ENCODE assay signal across 8 cellular contexts in the genomic region with DNA sequence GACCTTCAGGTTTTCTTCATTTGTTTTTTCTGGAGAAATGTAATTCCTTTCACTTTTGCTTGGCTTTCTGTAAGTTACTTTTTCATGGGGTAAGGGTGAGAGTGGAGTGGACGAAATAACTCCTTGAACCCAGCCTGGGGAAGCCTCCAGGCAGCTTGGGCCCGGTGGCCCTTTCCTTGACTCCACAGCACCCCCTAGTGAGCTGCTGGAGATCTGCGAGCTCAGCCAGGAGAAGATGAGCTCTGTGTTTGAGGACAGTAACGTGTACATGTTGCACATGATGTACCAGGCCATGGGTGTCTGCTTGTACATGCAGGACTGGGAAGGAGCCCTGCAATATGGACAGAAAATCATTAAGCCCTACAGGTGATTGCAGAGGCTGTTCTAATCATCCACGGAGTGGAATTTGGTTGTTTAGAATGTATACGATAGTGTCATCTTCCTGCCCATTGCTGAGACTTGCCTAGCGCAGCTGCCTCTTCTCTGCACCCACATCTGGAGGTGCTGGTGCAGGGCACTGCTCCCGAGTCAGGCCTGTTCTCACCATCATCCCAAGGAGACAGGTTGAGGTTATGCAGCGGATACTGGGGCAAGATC. TPM values are rescaled to one million over a fixed set of nuclear protein-coding genes. Genes with fewer than 3 reads are reported as not detected.
DNase-seq lines count a peak whose midpoint lies in the region; ATAC-seq, FAIRE-seq and TF ChIP-seq lines count a peak whose summit lies in the region.

No MANE protein-coding gene starts in this region.

- no peak overlapping the region for H3K4me3 Mint-ChIP-seq in T-cell

- POLR2A ChIA-PET in T-cell (lab: Charles Lee): interaction anchor here in 1 of 2 donors (1.0 kb wide), 1 partner anchor 18 kb away, joined by 3 read pairs; no protein-coding TSS in a partner anchor

- H3K27ac ChIP-seq in body of pancreas (no peak overlapping the region), left lung (no peak overlapping the region)

- intact Hi-C loops in body of pancreas (cut with DNase I): loop anchor here (10.0 kb wide), 1 partner anchor 253 kb away; no protein-coding TSS in a partner anchor
- intact Hi-C loops in left lung (cut with DNase I): loop anchor here in 1 of 2 donors (5.0 kb wide), 1 partner anchor 255 kb away; no protein-coding TSS in a partner anchor

- in situ Hi-C loops in GM13977 (cut with MboI; ENCODE audit: low pct_unique_long_range_greater_than_20kb, low sequenced_read_pairs, unreplicated experiment): loop anchor here (10.0 kb wide), 1 partner anchor 253 kb away; no protein-coding TSS in a partner anchor

- H3K4me1 ChIP-seq in body of pancreas (no peaks in the 10 kb centered on the region), left lung (peaks cover 0 to 2% of the 10 kb centered on the region in 2 donors)

- H3K4me1 Mint-ChIP-seq in T-cell: peaks cover 0 to 6% (median 4%) of the 10 kb centered on the region in 3 donors

- ATAC-seq in T-cell (replicated peaks in 1 of 4) (no peak), body of pancreas (peak; percentile 27), left lung (peak; percentile 63), HG02623 (IDR thresholded peaks at IDR 0.05; ENCODE audit: unreplicated experiment) (no peak)

- H3K9me3 ChIP-seq in body of pancreas (no peaks in the 10 kb centered on the region), left lung (no peaks in the 10 kb centered on the region)

- TF ChIP-seq CTCF in AG10803 (conservative IDR thresholded peaks at IDR 0.05; ENCODE audit: low read length) (peak; percentile 78), GM13977 (IDR thresholded peaks at IDR 0.05; ENCODE audit: extremely low read depth, insufficient read depth, missing control alignments) (peak; percentile 84), body of pancreas (IDR thresholded peaks at IDR 0.05) (peak; percentile 45 to 66 (median 58)), left lung (IDR thresholded peaks at IDR 0.05) (peak; percentile 75 to 83)

- DNase-seq in AG10803 (ENCODE audit: low read depth) (no peak), GM13977 (ENCODE audit: low spot score) (peak; percentile 71), HTR-8/SVneo (ENCODE audit: insufficient read length, low spot score) (peak; percentile 68), T-cell (peak in 31 of 34 experiments; percentile 8 to 58 (median 32)), body of pancreas (peak; percentile 21 to 45 (median 36)), left lung (peak in 1 of 2 donors; percentile 43)
- DNase-seq in stimulated activated CD8-positive, alpha-beta memory T cell treated with anti-CD3 and anti-CD28 coated beads, Interleukin-15, amount 100 ng/mL, for 48 hours (ENCODE audit: low read depth in 2 of 2): peak; percentile 13 to 21

- peaks cover 0 to 6% of the 10 kb centered on the region in 2 donors for H3K36me3 ChIP-seq in body of pancreas (replicated peaks in 1 of 2; ENCODE audit: insufficient read depth in 1 of 2, low read depth in 2 of 2)
- peaks cover 0 to 8% of the 10 kb centered on the region in 2 donors for H3K36me3 ChIP-seq in left lung

- CTCF ChIA-PET in T-cell (lab: Charles Lee): interaction anchor here (0.6 to 12.8 kb wide), 39 partner anchors 7 to 1195 kb away, joined by 3 to 248 read pairs (median 4); a partner anchor contains a TSS

- H3K27ac Mint-ChIP-seq in T-cell: no peak overlapping the region

- H3K27me3 ChIP-seq in body of pancreas (no peaks in the 10 kb centered on the region), left lung (no peaks in the 10 kb centered on the region)

- TF ChIP-seq POLR2A in body of pancreas (IDR thresholded peaks at IDR 0.05): no peak

- H3K4me3 ChIP-seq in AG10803 (ENCODE audit: low read length): no peak overlapping the region
- no peak overlapping the region for H3K4me3 ChIP-seq in body of pancreas
- no peak overlapping the region for H3K4me3 ChIP-seq in left lung

- peak; percentile 79 for FAIRE-seq in HTR-8/SVneo (lab: Jason Lieb, UNC)

- peaks cover 44% of the 10 kb centered on the region for H3K36me3 Mint-ChIP-seq in T-cell

- WGBS in body of pancreas, 2 donors: 55 to 65% methylated on average over 9 of the region's 9 CpGs

- H3K27me3 Mint-ChIP-seq in T-cell: no peaks in the 10 kb centered on the region

- H3K9me3 Mint-ChIP-seq in T-cell: no peaks in the 10 kb centered on the region

RNA-seq across cellular contexts. Expression of a gene that starts 51.0 kb away (rescaled TPM):
- 10 to 100 TPM; 27.3 to 35.2 (median 34.4) TPM for total RNA-seq in T-cell
- 10 to 100 TPM; 18.4 to 18.5 TPM for total RNA-seq in body of pancreas
- total RNA-seq in left lung: 10 to 100 TPM; 33.2 to 36.5 TPM

Comparison
In these comparisons a context has a peak if more than half of its experiments do, and no peak if none do; other contexts are left out.
1. ATAC-seq: peak in body of pancreas (single experiment) and left lung (single experiment); none in T-cell (0 of 4) and HG02623 (single experiment).
2. Peak in every context shown above with its lines, with median percentiles within 50 percentile points of each other: CTCF ChIP-seq.